In the genomic region with DNA sequence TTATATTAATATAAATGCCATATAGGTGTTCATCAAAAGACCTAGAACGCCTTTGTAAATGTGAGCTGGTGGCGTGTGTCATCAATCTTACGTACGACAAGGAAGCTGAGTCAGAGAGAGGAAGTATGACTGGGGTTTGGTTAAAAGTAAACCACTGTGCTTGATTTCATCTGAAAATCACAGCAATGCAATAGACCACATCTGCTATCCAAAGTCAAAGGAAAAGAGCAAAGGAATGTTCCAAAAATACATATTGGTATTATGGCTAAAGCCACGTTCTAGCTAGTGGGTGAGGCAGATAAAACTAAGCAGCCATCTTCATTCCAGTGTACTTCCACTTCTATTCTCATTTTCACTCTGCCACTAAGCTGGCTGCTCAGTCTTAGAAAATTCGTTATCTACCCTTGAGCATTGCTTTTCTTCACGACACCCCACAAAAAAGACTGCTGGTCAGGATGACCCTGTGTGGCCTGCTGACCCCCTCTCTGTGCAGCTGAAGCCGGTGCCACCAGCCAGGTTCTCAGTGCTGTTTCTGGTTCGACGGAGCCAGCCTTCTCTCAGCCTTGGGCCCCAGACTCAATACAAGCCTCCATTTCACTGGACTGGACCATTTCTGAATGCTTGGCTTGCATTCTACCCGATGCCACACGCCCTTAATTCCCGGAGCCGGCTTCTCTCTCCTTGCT, we compare ENCODE assay signal across 10 cellular contexts. TPM values are rescaled to one million over a fixed set of nuclear protein-coding genes. Genes with fewer than 3 reads are reported as not detected.
DNase-seq lines count a peak whose midpoint lies in the region; ATAC-seq and TF ChIP-seq lines count a peak whose summit lies in the region.
"Had no signal": no experiment of that assay in that cellular context is flagged by ENCODE, and none has a peak within 500 bp of the region (broad histone marks: within the 10 kb centered on the region; RNA-seq: fewer than 3 reads in every experiment).

No MANE protein-coding gene starts in this region.

- H3K27me3 ChIP-seq in CD8-positive, alpha-beta T cell (ENCODE audit: insufficient read depth, low read length): no peaks in the 10 kb centered on the region
- H3K27me3 ChIP-seq in MG63 (no peaks in the 10 kb centered on the region), BE2C (no peaks in the 10 kb centered on the region)

- H3K4me1 ChIP-seq in CD8-positive, alpha-beta T cell (ENCODE audit: insufficient read depth, low read length): no peaks in the 10 kb centered on the region
- peaks cover 6% of the 10 kb centered on the region for H3K4me1 ChIP-seq in mesodermal cell (ENCODE audit: control insufficient read depth, insufficient read depth, low read length, poor library complexity, severe bottlenecking)
- H3K4me1 ChIP-seq in BE2C: no peaks in the 10 kb centered on the region

- POLR2A ChIA-PET in CD8-positive, alpha-beta T cell (lab: Charles Lee): no interaction called here

- H3K36me3 Mint-ChIP-seq in CD8-positive, alpha-beta T cell: no peaks in the 10 kb centered on the region

- 92% methylated on average over 10 to 13 of the region's 14 CpGs for WGBS in mesodermal cell (ENCODE audit: insufficient coverage in 2 of 2), 2 experiments

- peaks cover 38% of the 10 kb centered on the region for H3K27me3 Mint-ChIP-seq in CD8-positive, alpha-beta T cell (ENCODE audit: low read depth)

- DNase-seq in CD8-positive, alpha-beta T cell: no peak
- peak; percentile 39 for DNase-seq in MG63
- peak; percentile 86 for DNase-seq in astrocyte of the hippocampus (ENCODE audit: low read depth, low spot score)
- no peak for DNase-seq in NCI-H1930 (lab: John Stamatoyannopoulos, UW)
- no peak for DNase-seq in BE2C
- DNase-seq in NCI-H345 treated with DMSO at 0.1 percent for 48 hours (lab: John Stamatoyannopoulos, UW; ENCODE audit: unreplicated experiment): no peak
- DNase-seq in DMS114 treated with DMSO at 0.1 percent for 48 hours (lab: John Stamatoyannopoulos, UW; ENCODE audit: unreplicated experiment): no peak
- DNase-seq: effector CD4-positive, alpha-beta T cell had no signal

- H3K27ac Mint-ChIP-seq in CD8-positive, alpha-beta T cell: no peak overlapping the region
- H3K27ac Mint-ChIP-seq: T-helper 1 cell treated with Interleukin-12 subunit alpha and Interleukin-12 subunit beta and Interleukin-4 antibody, amounts not matched to agents 30 μg/mL and 1 μg/mL, for 36 hours had no signal

- no peak overlapping the region for H3K4me3 Mint-ChIP-seq in CD8-positive, alpha-beta T cell
- H3K4me3 Mint-ChIP-seq: T-helper 1 cell treated with Interleukin-12 subunit alpha and Interleukin-12 subunit beta and Interleukin-4 antibody, amounts not matched to agents 30 μg/mL and 1 μg/mL, for 36 hours had no signal

- peaks cover 7% of the 10 kb centered on the region for H3K4me1 Mint-ChIP-seq in CD8-positive, alpha-beta T cell (ENCODE audit: low read depth)

- intact Hi-C loops in CD8-positive, alpha-beta T cell (cut with DNase I, micrococcal nuclease): no loop called here

- CTCF ChIA-PET in CD8-positive, alpha-beta T cell (lab: Charles Lee): no interaction called here

- no peak overlapping the region for H3K27ac ChIP-seq in CD8-positive, alpha-beta T cell (ENCODE audit: low read depth, low read length)
- H3K27ac ChIP-seq in mesodermal cell (ENCODE audit: low read depth, low read length, severe bottlenecking): peak overlapping the region; percentile 19

- no peak overlapping the region for H3K4me3 ChIP-seq in CD8-positive, alpha-beta T cell (ENCODE audit: low read depth, low read length)
- H3K4me3 ChIP-seq in MG63 (no peak overlapping the region), mesodermal cell (ENCODE audit: extremely low read depth, insufficient read depth, low read length, poor library complexity, severe bottlenecking) (no peak overlapping the region), BE2C (ENCODE audit: low read depth, low read length) (no peak overlapping the region)

- ATAC-seq in CD8-positive, alpha-beta T cell: peak; percentile 46

- no peaks in the 10 kb centered on the region for H3K9me3 ChIP-seq in CD8-positive, alpha-beta T cell (ENCODE audit: low read length)
- H3K9me3 ChIP-seq in MG63: no peaks in the 10 kb centered on the region
- no peaks in the 10 kb centered on the region for H3K9me3 ChIP-seq in mesodermal cell (ENCODE audit: control insufficient read depth, low read length)
- H3K9me3 ChIP-seq in BE2C: no peaks in the 10 kb centered on the region; the same call in 1 of the 2 replicates

- H3K9me3 Mint-ChIP-seq in CD8-positive, alpha-beta T cell: no peaks in the 10 kb centered on the region
- H3K9me3 Mint-ChIP-seq: T-helper 1 cell treated with Interleukin-12 subunit alpha and Interleukin-12 subunit beta and Interleukin-4 antibody, amounts not matched to agents 30 μg/mL and 1 μg/mL, for 36 hours had no signal

- TF ChIP-seq CTCF in CD8-positive, alpha-beta T cell (IDR thresholded peaks at IDR 0.05): no peak
- no peak for TF ChIP-seq CTCF in BE2C (IDR thresholded peaks at IDR 0.05; ENCODE audit: low read depth, low read length)

- H3K36me3 ChIP-seq in CD8-positive, alpha-beta T cell (ENCODE audit: insufficient read depth, low read length): no peaks in the 10 kb centered on the region
- H3K36me3 ChIP-seq in MG63: no peaks in the 10 kb centered on the region
- no peaks in the 10 kb centered on the region for H3K36me3 ChIP-seq in mesodermal cell (ENCODE audit: control insufficient read depth, insufficient read depth, low read length)
- no peaks in the 10 kb centered on the region; the same call in none of the 2 replicates for H3K36me3 ChIP-seq in BE2C

RNA-seq across cellular contexts. Expression of a gene that starts 23.8 kb away (rescaled TPM):
- total RNA-seq in CD8-positive, alpha-beta T cell: not detected
- total RNA-seq in MG63 (2014; rRNA removed; shearing (Covaris generic); ENCODE audit: low replicate concordance): 0.69 TPM in 1 of 2 replicates, not detected in the other
- 3.8 TPM for polyA plus RNA-seq in mesodermal cell (2013, experiment 1 of 2)
- 2.2 TPM for polyA plus RNA-seq in mesodermal cell (2013, experiment 2 of 2)
- 6.3 TPM for polyA plus RNA-seq in BE2C (2012; ENCODE audit: insufficient read depth, insufficient read length, low read depth)

Comparison
In these comparisons a context has a peak if more than half of its experiments do, and no peak if none do; other contexts are left out.
1. DNase-seq: peak in MG63 (single experiment) and astrocyte of the hippocampus (single experiment); none in CD8-positive, alpha-beta T cell (0 of 7), NCI-H1930 (0 of 2), BE2C (single experiment), NCI-H345 treated with DMSO at 0.1 percent for 48 hours (single experiment) and DMS114 treated with DMSO at 0.1 percent for 48 hours (single experiment).